25 cellular contexts compared by ENCODE assay signal in genomic region chr6:45606831-45607400, GRCh38.
DNase-seq lines count a peak whose midpoint lies in the region; ATAC-seq and TF ChIP-seq lines count a peak whose summit lies in the region.
"Had no signal": no experiment of that assay in that cellular context is flagged by ENCODE, and none has a peak within 500 bp of the region (broad histone marks: within the 10 kb centered on the region; RNA-seq: fewer than 3 reads in every experiment).

No MANE protein-coding gene starts in this region.

- no peak overlapping the region for H3K4me3 ChIP-seq in ACC112 (ENCODE audit: low read depth, low read length)
- no peak overlapping the region for H3K4me3 ChIP-seq in mucosa of descending colon
- no peak overlapping the region for H3K4me3 ChIP-seq in upper lobe of left lung
- H3K4me3 ChIP-seq: cardiac muscle cell, gastrocnemius medialis, pancreas, tibial nerve had no signal

- intact Hi-C loops in mucosa of descending colon (cut with DNase I, micrococcal nuclease): no loop called here

- TF ChIP-seq EP300 in upper lobe of left lung (IDR thresholded peaks at IDR 0.05): no peak

- H3K9me3 ChIP-seq in mucosa of descending colon: no peaks in the 10 kb centered on the region
- H3K9me3 ChIP-seq in upper lobe of left lung: peaks cover 0 to 4% (median 0%) of the 10 kb centered on the region in 4 donors
- H3K9me3 ChIP-seq: gastrocnemius medialis, pancreas had no signal

- no peaks in the 10 kb centered on the region for H3K79me2 ChIP-seq in ACC112 (ENCODE audit: control insufficient read depth, insufficient read depth, low read length, unreplicated experiment)

- ATAC-seq in mucosa of descending colon (peak; percentile 34), HG02623 (IDR thresholded peaks at IDR 0.05; ENCODE audit: unreplicated experiment) (no peak), upper lobe of left lung (ENCODE audit: low FRiP score in 2 of 2) (no peak)
- ATAC-seq: CD8-positive, alpha-beta T cell; gastrocnemius medialis; naive thymus-derived CD8-positive, alpha-beta T cell; stimulated activated naive B cell treated with anti-CD40 and anti-IgM and Interleukin-4, amounts not matched to agents 10 μg/mL and 1 μg/mL and 100 μg/mL, for 72 hours had no signal

- H2AFZ ChIP-seq in ACC112 (ENCODE audit: low read length, unreplicated experiment): no peak overlapping the region

- DNase-seq in HT-29 (ENCODE audit: low spot score) (peak; percentile 61), mucosa of descending colon (peak in 2 of 3 donors; percentile 41 to 53), dedifferentiated amniotic fluid mesenchymal stem cell (ENCODE audit: extremely low spot score) (no peak), upper lobe of left lung (no peak), middle frontal gyrus (ENCODE audit: extremely low spot score, low spot score) (no peak)
- DNase-seq: activated CD4-positive, alpha-beta T cell treated with anti-CD3 and anti-CD28 coated beads, Interleukin-2, amount 10 ng/mL, durations not matched to agents 7 days and 5 days; activated CD8-positive, alpha-beta memory T cell treated with anti-CD3 and anti-CD28 coated beads, Interleukin-2, amount 50 U/mL, for 48 hours; activated gamma-delta T cell; amniotic stem cell; CD8-positive, alpha-beta T cell; dermis blood vessel endothelial cell; DMS79; gastrocnemius medialis; kidney; naive thymus-derived CD8-positive, alpha-beta T cell; NCI-H2081; pancreas; stimulated activated CD4-positive, alpha-beta T cell treated with anti-CD3 and anti-CD28 coated beads, Interleukin-1b, Interleukin-23, amount 100 ng/mL, for 48 hours; stimulated activated naive B cell treated with anti-CD40 and anti-IgM and Interleukin-4, amounts not matched to agents 10 μg/mL and 1 μg/mL and 100 μg/mL, for 72 hours; T-cell had no signal

- H3K4me1 ChIP-seq in ACC112 (ENCODE audit: control insufficient read depth, insufficient read depth, low read length, unreplicated experiment) (peaks cover 31% of the 10 kb centered on the region), mucosa of descending colon (ENCODE audit: low read depth) (peaks cover 15% of the 10 kb centered on the region), upper lobe of left lung (peaks cover 0 to 10% (median 3%) of the 10 kb centered on the region in 4 donors)
- H3K4me1 ChIP-seq: pancreas had no signal

- TF ChIP-seq CTCF in VCaP (conservative IDR thresholded peaks at IDR 0.05) (no peak), mucosa of descending colon (IDR thresholded peaks at IDR 0.05) (no peak), upper lobe of left lung (IDR thresholded peaks at IDR 0.05) (no peak)

- no peaks in the 10 kb centered on the region for H3K36me3 ChIP-seq in ACC112 (ENCODE audit: insufficient read depth, low read length)
- no peaks in the 10 kb centered on the region for H3K36me3 ChIP-seq in mucosa of descending colon (ENCODE audit: low read depth)
- no peaks in the 10 kb centered on the region for H3K36me3 ChIP-seq in upper lobe of left lung
- H3K36me3 ChIP-seq: cardiac muscle cell, gastrocnemius medialis, pancreas, tibial nerve had no signal

- peak overlapping the region; percentile 92 for H3K27ac ChIP-seq in ACC112 (ENCODE audit: low read depth, low read length)
- H3K27ac ChIP-seq in VCaP: peak overlapping the region; percentile 34; the same call in 1 of the 2 replicates
- H3K27ac ChIP-seq in upper lobe of left lung: no peak overlapping the region
- H3K27ac ChIP-seq: cardiac muscle cell, gastrocnemius medialis, tibial nerve had no signal

- WGBS in upper lobe of left lung, 2 donors: 87 to 90% methylated on average over 7 of the region's 7 CpGs

- H3K27me3 ChIP-seq in ACC112 (ENCODE audit: insufficient read depth, low read length): no peaks in the 10 kb centered on the region
- no peaks in the 10 kb centered on the region for H3K27me3 ChIP-seq in upper lobe of left lung
- H3K27me3 ChIP-seq: cardiac muscle cell, gastrocnemius medialis, pancreas, tibial nerve had no signal

- TF ChIP-seq POLR2A in upper lobe of left lung (IDR thresholded peaks at IDR 0.05): no peak

Comparison
In these comparisons a context has a peak if more than half of its experiments do, and no peak if none do; other contexts are left out.
1. H3K27ac ChIP-seq: peak in ACC112 (single experiment) and VCaP (single experiment); none in upper lobe of left lung (0 of 4).
2. DNase-seq: peak in HT-29 (single experiment) and mucosa of descending colon (2 of 3); none in dedifferentiated amniotic fluid mesenchymal stem cell (single experiment), upper lobe of left lung (0 of 2) and middle frontal gyrus (single experiment).